In genomic region chr10:48672596-48673255, GRCh38 we compare ENCODE assay signal across 15 cellular contexts. TPM values are rescaled to one million over a fixed set of nuclear protein-coding genes. Genes with fewer than 3 reads are reported as not detected.
DNase-seq lines count a peak whose midpoint lies in the region; ATAC-seq and TF ChIP-seq lines count a peak whose summit lies in the region.
"Had no signal": no experiment of that assay in that cellular context is flagged by ENCODE, and none has a peak within 500 bp of the region (broad histone marks: within the 10 kb centered on the region; RNA-seq: fewer than 3 reads in every experiment).

No MANE protein-coding gene starts in this region.

- no peaks in the 10 kb centered on the region for H3K36me3 ChIP-seq in GM06990 (ENCODE audit: control insufficient read depth, insufficient read depth, low read length)
- H3K36me3 ChIP-seq in OCI-LY7 (ENCODE audit: insufficient read depth, low read length), result peaks cover 5% of the 10 kb centered on the region; the same call in 1 of the 2 replicates

- intact Hi-C loops in OCI-LY7 (cut with micrococcal nuclease; ENCODE audit: unreplicated experiment), result loop anchor here (5.0 kb wide), 1 partner anchor 130 kb away; no protein-coding TSS in a partner anchor

- no peak for TF ChIP-seq CTCF in GM06990 (IDR thresholded peaks at IDR 0.05; ENCODE audit: insufficient read depth, low read length, poor library complexity, severe bottlenecking)
- TF ChIP-seq CTCF in OCI-LY7 (conservative IDR thresholded peaks at IDR 0.05; ENCODE audit: low read length), result no peak
- TF ChIP-seq CTCF in endothelial cell (IDR thresholded peaks at IDR 0.05; ENCODE audit: unreplicated experiment), result no peak

- peaks cover 6% of the 10 kb centered on the region for H3K27me3 Mint-ChIP-seq in activated CD4-positive, alpha-beta memory T cell treated with anti-CD3 and anti-CD28 coated beads, Interleukin-2, amount 10 ng/mL, durations not matched to agents 7 days and 5 days
- H3K27me3 Mint-ChIP-seq in endothelial cell (ENCODE audit: unreplicated experiment), result peaks cover 2% of the 10 kb centered on the region

- peak overlapping the region; percentile 42; the same call in 1 of the 2 replicates for H2AFZ ChIP-seq in OCI-LY7 (ENCODE audit: low read length)

- H3K9me3 Mint-ChIP-seq in activated CD4-positive, alpha-beta memory T cell treated with anti-CD3 and anti-CD28 coated beads, Interleukin-2, amount 10 ng/mL, durations not matched to agents 7 days and 5 days, result no peaks in the 10 kb centered on the region
- H3K9me3 Mint-ChIP-seq in endothelial cell (ENCODE audit: unreplicated experiment), result no peaks in the 10 kb centered on the region
- H3K9me3 Mint-ChIP-seq: effector memory CD8-positive, alpha-beta T cell had no signal

- H3K27ac Mint-ChIP-seq in activated CD4-positive, alpha-beta memory T cell treated with anti-CD3 and anti-CD28 coated beads, Interleukin-2, amount 10 ng/mL, durations not matched to agents 7 days and 5 days, result no peak overlapping the region
- no peak overlapping the region for H3K27ac Mint-ChIP-seq in endothelial cell (ENCODE audit: unreplicated experiment)
- H3K27ac Mint-ChIP-seq: effector memory CD8-positive, alpha-beta T cell had no signal

- POLR2A ChIA-PET in OCI-LY7 (lab: Charles Lee), result interaction anchor here (0.9 to 5.0 kb wide), 5 partner anchors 11 to 99 kb away, joined by 3 to 71 read pairs (median 5); partner anchors contain the start of gene WDFY4
- POLR2A ChIA-PET in activated CD4-positive, alpha-beta memory T cell treated with anti-CD3 and anti-CD28 coated beads, Interleukin-2, amount 10 ng/mL, durations not matched to agents 7 days and 5 days (lab: Charles Lee), result no interaction called here

- H3K79me2 ChIP-seq in OCI-LY7 (ENCODE audit: insufficient read depth, low read depth, low read length), result peaks cover 18% of the 10 kb centered on the region; the same call in 1 of the 2 replicates

- H3K4me2 ChIP-seq in OCI-LY7 (ENCODE audit: low read length), result peak overlapping the region; percentile 86

- no peaks in the 10 kb centered on the region for H3K4me1 Mint-ChIP-seq in activated CD4-positive, alpha-beta memory T cell treated with anti-CD3 and anti-CD28 coated beads, Interleukin-2, amount 10 ng/mL, durations not matched to agents 7 days and 5 days
- H3K4me1 Mint-ChIP-seq in endothelial cell (ENCODE audit: unreplicated experiment), result no peaks in the 10 kb centered on the region

- no peaks in the 10 kb centered on the region for H3K36me3 Mint-ChIP-seq in activated CD4-positive, alpha-beta memory T cell treated with anti-CD3 and anti-CD28 coated beads, Interleukin-2, amount 10 ng/mL, durations not matched to agents 7 days and 5 days (ENCODE audit: low read depth)
- no peaks in the 10 kb centered on the region for H3K36me3 Mint-ChIP-seq in endothelial cell (ENCODE audit: low read depth, unreplicated experiment)

- H3K4me3 ChIP-seq in GM06990 (replicated peaks; ENCODE audit: low read depth, low read length) (peak overlapping the region; percentile 23), OCI-LY7 (ENCODE audit: low read depth, low read length, poor library complexity, severe bottlenecking) (peak overlapping the region; percentile 65)
- H3K4me3 ChIP-seq: skin epidermis had no signal

- peaks cover 70% of the 10 kb centered on the region for H3K4me1 ChIP-seq in OCI-LY7 (ENCODE audit: insufficient read depth, low read length, poor library complexity, severe bottlenecking)

- peak overlapping the region; percentile 97 for H3K27ac ChIP-seq in OCI-LY7 (ENCODE audit: low read depth, low read length, poor library complexity, severe bottlenecking)

- H3K4me3 Mint-ChIP-seq in activated CD4-positive, alpha-beta memory T cell treated with anti-CD3 and anti-CD28 coated beads, Interleukin-2, amount 10 ng/mL, durations not matched to agents 7 days and 5 days, result no peak overlapping the region
- H3K4me3 Mint-ChIP-seq in endothelial cell (ENCODE audit: unreplicated experiment), result no peak overlapping the region
- H3K4me3 Mint-ChIP-seq: effector memory CD8-positive, alpha-beta T cell; neural crest cell had no signal

- peaks cover 6% of the 10 kb centered on the region for H3K9me3 ChIP-seq in OCI-LY7 (ENCODE audit: low read length)

- DNase-seq in GM06990 (ENCODE audit: extremely low read depth, insufficient read length) (peak; percentile 66), OCI-LY7 (ENCODE audit: low spot score) (peak; percentile 65), endothelial cell (ENCODE audit: low spot score) (no peak), G401 (ENCODE audit: low spot score) (no peak)
- no peak for DNase-seq in activated CD4-positive, alpha-beta memory T cell treated with anti-CD3 and anti-CD28 coated beads, Interleukin-2, amount 10 ng/mL, durations not matched to agents 7 days and 5 days
- DNase-seq: DMS79 treated with DMSO at 0.1 percent for 48 hours; effector memory CD8-positive, alpha-beta T cell; NCI-H1694 treated with DMSO at 0.1 percent for 48 hours had no signal

- H3K27me3 ChIP-seq in GM06990 (replicated peaks; ENCODE audit: control insufficient read depth, insufficient read depth, low read length), result no peaks in the 10 kb centered on the region

- H3K9me2 ChIP-seq in OCI-LY7 (ENCODE audit: insufficient read depth, low read length), result no peaks in the 10 kb centered on the region

- H4K20me1 ChIP-seq in OCI-LY7 (ENCODE audit: insufficient read depth, low read length), result no peaks in the 10 kb centered on the region

- in situ Hi-C loops in G401 (cut with HindIII; ENCODE audit: low sequenced_read_pairs), result no loop called here

- CTCF ChIA-PET in OCI-LY7 (lab: Charles Lee; ENCODE audit: unreplicated experiment), result interaction anchor here (0.5 to 1.4 kb wide), 4 partner anchors 8 to 17 kb away, joined by 3 to 4 read pairs (median 3); no protein-coding TSS in a partner anchor
- CTCF ChIA-PET in activated CD4-positive, alpha-beta memory T cell treated with anti-CD3 and anti-CD28 coated beads, Interleukin-2, amount 10 ng/mL, durations not matched to agents 7 days and 5 days (lab: Charles Lee), result interaction anchor here (0.9 kb wide), 1 partner anchor 62 kb away, joined by 3 read pairs; no protein-coding TSS in a partner anchor

- BruUV-seq in OCI-LY7 (replicated peaks; lab: Mats Ljungman, UMichigan), result TSS peak; percentile 89

- ATAC-seq in GM19035 (IDR thresholded peaks at IDR 0.05; ENCODE audit: unreplicated experiment) (peak; percentile 26), HG02884 (IDR thresholded peaks at IDR 0.05; ENCODE audit: unreplicated experiment) (peak; percentile 4), GM21390 (IDR thresholded peaks at IDR 0.05; ENCODE audit: unreplicated experiment) (no peak)
- ATAC-seq: left lobe of liver had no signal

RNA-seq across cellular contexts. Expression of gene WDFY4, which starts 11.9 kb away (rescaled TPM):
- total RNA-seq in OCI-LY7 (2014; rRNA removed; shearing (Covaris generic)), result 41.6 and 51.5 TPM in 2 replicates
- total RNA-seq in OCI-LY7 (2022) (80.0 and 85.6 TPM in 2 replicates), endothelial cell (ENCODE audit: unreplicated experiment) (0.54 TPM)
- total RNA-seq in activated CD4-positive, alpha-beta memory T cell treated with anti-CD3 and anti-CD28 coated beads, Interleukin-2, amount 10 ng/mL, durations not matched to agents 7 days and 5 days, result under 1 TPM in 1 of 2 experiments, not detected in 1; 0.08 TPM
- not detected in 2 replicates for total RNA-seq in G401 (2014; rRNA removed; shearing (Covaris generic))
- total RNA-seq: neural crest cell, SK-MEL-5 had no signal

Comparison
In these comparisons a context has a peak if more than half of its experiments do, and no peak if none do; other contexts are left out.
1. DNase-seq: peak in GM06990 (single experiment) and OCI-LY7 (single experiment); none in activated CD4-positive, alpha-beta memory T cell treated with anti-CD3 and anti-CD28 coated beads, Interleukin-2, amount 10 ng/mL, durations not matched to agents 7 days and 5 days (single experiment), endothelial cell (single experiment) and G401 (single experiment).
2. RNA of gene WDFY4, which starts 11.9 kb away (total RNA-seq): 41.6 to 85.6 TPM in OCI-LY7; 0.54 TPM in endothelial cell (single experiment), 0.08 TPM in activated CD4-positive, alpha-beta memory T cell treated with anti-CD3 and anti-CD28 coated beads, Interleukin-2, amount 10 ng/mL, durations not matched to agents 7 days and 5 days and not detected in G401; every median in the first group is over 10 times any median in the second.